9 cellular contexts compared by ENCODE assay signal in genomic region chr14:54686219-54686870, GRCh38.
DNase-seq lines count a peak whose midpoint lies in the region; ATAC-seq, FAIRE-seq and TF ChIP-seq lines count a peak whose summit lies in the region.
"Had no signal": no experiment of that assay in that cellular context is flagged by ENCODE, and none has a peak within 500 bp of the region (broad histone marks: within the 10 kb centered on the region; RNA-seq: fewer than 3 reads in every experiment).

No MANE protein-coding gene starts in this region.

- DNase-seq in IMR-90: peak; percentile 91
- DNase-seq in H1 (ENCODE audit: low read depth in 1 of 2, low spot score in 2 of 2): no peak
- peak; percentile 82 for DNase-seq in mesenchymal stem cell
- peak; percentile 50 to 71 for DNase-seq in tibial nerve (ENCODE audit: low spot score in 2 of 2)
- DNase-seq in NCI-H187 treated with DMSO at 0.1 percent for 48 hours (lab: John Stamatoyannopoulos, UW): no peak
- DNase-seq in activated gamma-delta T cell treated with Interleukin-2 at 50 U/mL for 16 hours: no peak
- DNase-seq: NCI-H1694 had no signal

- peaks cover 56% of the 10 kb centered on the region for H3K9me1 ChIP-seq in IMR-90 (ENCODE audit: insufficient read depth, low read length)

- FAIRE-seq in H1 (lab: Jason Lieb, UNC): no peak

- H3K56ac ChIP-seq in IMR-90 (ENCODE audit: extremely low read depth, insufficient read depth, low read length): no peak overlapping the region; the same call in 1 of the 2 replicates
- no peak overlapping the region for H3K56ac ChIP-seq in H1 (replicated peaks; ENCODE audit: insufficient read length, low read depth, low read length)

- dilution Hi-C loops in IMR-90 (cut with HindIII; ENCODE audit: low sequenced_read_pairs, unreplicated experiment): no loop called here

- H2BK5ac ChIP-seq in IMR-90 (ENCODE audit: low read depth, low read length, poor library complexity, severe bottlenecking) (peak overlapping the region; percentile 91), H1 (ENCODE audit: low read depth, low read length) (no peak overlapping the region), mesenchymal stem cell (ENCODE audit: low read depth, low read length, poor library complexity, severe bottlenecking) (no peak overlapping the region)

- H3K9ac ChIP-seq in IMR-90 (ENCODE audit: low read depth, low read length) (peak overlapping the region; percentile 16; the same call in 1 of the 2 replicates), H1 (replicated peaks in 1 of 4; ENCODE audit: extremely low read depth in 1 of 4, low read depth in 3 of 4, low read length in 3 of 4) (no peak overlapping the region), mesenchymal stem cell (ENCODE audit: low read length) (peak overlapping the region; percentile 91)

- peaks cover 70 to 98% of the 10 kb centered on the region in 2 experiments for H3K79me1 ChIP-seq in IMR-90 (ENCODE audit: low read depth in 1 of 2, low read length in 2 of 2)
- H3K79me1 ChIP-seq in H1 (ENCODE audit: low read depth, low read length): no peaks in the 10 kb centered on the region; the same call in 1 of the 2 replicates
- peaks cover 31% of the 10 kb centered on the region for H3K79me1 ChIP-seq in mesenchymal stem cell (replicated peaks; ENCODE audit: low read length, poor library complexity, severe bottlenecking)

- peak overlapping the region; percentile 79 for H2AK9ac ChIP-seq in IMR-90 (replicated peaks; ENCODE audit: low read depth, low read length, poor library complexity)

- POLR2A ChIA-PET in IMR-90 (lab: Charles Lee; ENCODE audit: unreplicated experiment) (interaction anchor here (0.6 to 1.0 kb wide), 3 partner anchors 15 to 104 kb away, joined by 3 to 8 read pairs (median 4); no protein-coding TSS in a partner anchor), H1 (lab: Charles Lee; ENCODE audit: partially characterized antibody) (interaction anchor here (1.5 to 2.6 kb wide), 3 partner anchors 9 to 217 kb away, joined by 5 to 16 read pairs (median 6); partner anchors contain the start of genes GCH1 and SAMD4A)

- H3K14ac ChIP-seq in IMR-90 (replicated peaks; ENCODE audit: low read depth, low read length) (peak overlapping the region; percentile 90), H1 (ENCODE audit: insufficient read length) (no peak overlapping the region), mesenchymal stem cell (ENCODE audit: low read length in 2 of 2) (no peak overlapping the region)

- H3K18ac ChIP-seq in IMR-90 (ENCODE audit: low read depth, low read length) (peak overlapping the region; percentile 91), H1 (ENCODE audit: extremely low read depth, low read length) (no peak overlapping the region), mesenchymal stem cell (ENCODE audit: low read depth in 1 of 2, low read length in 2 of 2) (no peak overlapping the region)

- no peak overlapping the region for H3K4me3 ChIP-seq in IMR-90 (ENCODE audit: insufficient read depth, low read depth, low read length)
- H3K4me3 ChIP-seq in H1 (ENCODE audit: extremely low read depth in 1 of 4, insufficient read depth in 2 of 4, low read depth in 3 of 4, low read length in 4 of 4): no peak overlapping the region
- H3K4me3 ChIP-seq in mesenchymal stem cell (ENCODE audit: insufficient read depth in 1 of 2, low read depth in 1 of 2, low read length in 2 of 2): peak overlapping the region in 1 of 2 experiments; percentile 64
- no peak overlapping the region for H3K4me3 ChIP-seq in tibial nerve

- peak overlapping the region; percentile 72; the same call in 1 of the 2 replicates for H3K27ac ChIP-seq in IMR-90 (ENCODE audit: insufficient read depth, low read length)
- H3K27ac ChIP-seq in H1 (ENCODE audit: low read depth, low read length): no peak overlapping the region
- peak overlapping the region; percentile 63 for H3K27ac ChIP-seq in mesenchymal stem cell (ENCODE audit: low read length, poor library complexity, severe bottlenecking)
- H3K27ac ChIP-seq in tibial nerve: peak overlapping the region; percentile 77 to 92 (median 86)

- H3K4me1 ChIP-seq in IMR-90 (ENCODE audit: control insufficient read depth, insufficient read depth, low read length) (peaks cover 46% of the 10 kb centered on the region), H1 (replicated peaks in 1 of 4; ENCODE audit: control insufficient read depth in 3 of 4, insufficient read depth in 4 of 4, low read length in 3 of 4) (peaks cover 6 to 16% (median 9%) of the 10 kb centered on the region in 4 experiments), mesenchymal stem cell (ENCODE audit: control insufficient read depth, insufficient read depth, low read depth, low read length) (peaks cover 25% of the 10 kb centered on the region), tibial nerve (peaks cover 0 to 66% (median 25%) of the 10 kb centered on the region in 4 donors)

- H2AK5ac ChIP-seq in IMR-90 (ENCODE audit: low read depth, low read length) (peak overlapping the region; percentile 83), H1 (ENCODE audit: low read depth, low read length) (0 out of 2 replicates have a peak overlapping the region, but pooled peaks have one; percentile 1), mesenchymal stem cell (ENCODE audit: low read length, severe bottlenecking) (peak overlapping the region; percentile 57)

- ATAC-seq in IMR-90 (ENCODE audit: low read depth) (peak; percentile 25), HG03571 (IDR thresholded peaks at IDR 0.05; ENCODE audit: unreplicated experiment) (no peak), GM21515 (IDR thresholded peaks at IDR 0.05; ENCODE audit: unreplicated experiment) (no peak)

- peaks cover 0 to 6% of the 10 kb centered on the region in 2 experiments; a peak in 1 of 4 replicates for H3K79me2 ChIP-seq in H1 (ENCODE audit: control insufficient read depth in 1 of 2, insufficient read depth in 2 of 2, low read length in 2 of 2)

- intact Hi-C loops in IMR-90 (cut with micrococcal nuclease): loop anchor here (1.0 to 2.0 kb wide), 2 partner anchors 86 to 120 kb away; no protein-coding TSS in a partner anchor

- in situ Hi-C loops in IMR-90 (cut with MboI; ENCODE audit: low sequenced_read_pairs): loop anchor here (5.0 kb wide), 2 partner anchors 86 to 119 kb away; partner anchors contain the start of gene SAMD4A

- no TSS peak for BruUV-seq in IMR-90 (replicated peaks; lab: Mats Ljungman, UMichigan)

- H3K4ac ChIP-seq in IMR-90 (ENCODE audit: low read depth, low read length) (peak overlapping the region; percentile 93), H1 (replicated peaks; ENCODE audit: insufficient read length, low read depth, low read length) (no peak overlapping the region), mesenchymal stem cell (ENCODE audit: low read depth in 1 of 2, low read length in 2 of 2) (peak overlapping the region in 1 of 2 experiments; percentile 21)

- TF ChIP-seq CTCF in IMR-90 (conservative IDR thresholded peaks at IDR 0.05; ENCODE audit: low read depth, low read length): no peak
- no peak for TF ChIP-seq CTCF in H1 (IDR thresholded peaks at IDR 0.05; ENCODE audit: control extremely low read depth in 1 of 3, insufficient read depth in 1 of 3, low read depth in 1 of 3, low read length in 3 of 3)
- TF ChIP-seq CTCF in tibial nerve (IDR thresholded peaks at IDR 0.05): no peak

- H4K91ac ChIP-seq in IMR-90 (ENCODE audit: insufficient read depth, low read depth, low read length): peak overlapping the region; percentile 74
- H4K91ac ChIP-seq in H1 (replicated peaks; ENCODE audit: insufficient read length, low read length): no peak overlapping the region
- H4K91ac ChIP-seq in mesenchymal stem cell (ENCODE audit: low read length): peak overlapping the region; percentile 37

- H4K5ac ChIP-seq in IMR-90 (ENCODE audit: low read depth, low read length) (peak overlapping the region; percentile 71), H1 (ENCODE audit: insufficient read length, low read depth, low read length) (no peak overlapping the region)

- peak overlapping the region in 1 of 2 experiments; percentile 64; a peak in 2 of 4 replicates for H4K8ac ChIP-seq in IMR-90 (ENCODE audit: low read depth in 2 of 2, low read length in 2 of 2)
- no peak overlapping the region for H4K8ac ChIP-seq in H1 (ENCODE audit: extremely low read depth, insufficient read depth, low read length)
- H4K8ac ChIP-seq in mesenchymal stem cell (ENCODE audit: low read length): no peak overlapping the region

- CTCF ChIA-PET in IMR-90 (lab: Yijun Ruan, JAX) (interaction anchor here (0.6 to 1.3 kb wide), 4 partner anchors 12 to 88 kb away, joined by 3 to 6 read pairs (median 4); no protein-coding TSS in a partner anchor), H1 (lab: Charles Lee; ENCODE audit: partially characterized antibody) (interaction anchor here (0.6 to 7.2 kb wide), 16 partner anchors 11 to 320 kb away, joined by 3 to 53 read pairs (median 4); no protein-coding TSS in a partner anchor)

- peak overlapping the region; percentile 76 for H3K4me2 ChIP-seq in IMR-90 (ENCODE audit: low read depth, low read length)
- H3K4me2 ChIP-seq in H1 (ENCODE audit: insufficient read depth in 1 of 2, low read depth in 2 of 2, low read length in 2 of 2): no peak overlapping the region
- no peak overlapping the region for H3K4me2 ChIP-seq in mesenchymal stem cell (ENCODE audit: low read length, poor library complexity, severe bottlenecking)

- no peak for TF ChIP-seq EP300 in H1 (IDR thresholded peaks at IDR 0.05; ENCODE audit: borderline replicate concordance in 1 of 2, low read depth in 2 of 2, low read length in 2 of 2)
- peak; percentile 61 to 91 for TF ChIP-seq EP300 in tibial nerve (IDR thresholded peaks at IDR 0.05)

- WGBS in IMR-90 (ENCODE audit: extremely low coverage in 2 of 2, insufficient read length in 1 of 2), 2 experiments: 10% methylated on average over 2 of the region's 8 CpGs; no CpG with 5 or more reads in 1 of the 2 experiments
- 81% methylated on average over 8 of the region's 8 CpGs; no CpG with 5 or more reads in 1 of the 2 experiments for WGBS in H1 (ENCODE audit: extremely low coverage in 1 of 2, insufficient coverage in 1 of 2, insufficient read length in 1 of 2, insufficient replicate concordance in 2 of 2, low coverage in 1 of 2, low lambda C conversion rate in 2 of 2, missing lambda C conversion rate in 1 of 2), 2 experiments
- 81% methylated on average over 8 of the region's 8 CpGs for WGBS in mesenchymal stem cell
- 11 to 15% methylated on average over 8 of the region's 8 CpGs for WGBS in tibial nerve, 2 donors

- H3K23ac ChIP-seq in IMR-90 (ENCODE audit: low read depth, low read length): peak overlapping the region; percentile 83
- H3K23ac ChIP-seq in H1 (ENCODE audit: insufficient read length): no peak overlapping the region
- H3K23ac ChIP-seq in mesenchymal stem cell (ENCODE audit: low read length in 2 of 2): no peak overlapping the region

- TF ChIP-seq RAD21 in IMR-90 (IDR thresholded peaks at IDR 0.05; ENCODE audit: low read length) (peak; percentile 24; the same call in 1 of the 2 replicates), H1 (IDR thresholded peaks at IDR 0.05 in 1 of 2, conservative IDR thresholded peaks at IDR 0.05 in 1 of 2; ENCODE audit: low read depth in 2 of 2, low read length in 2 of 2) (no peak)

- H2AFZ ChIP-seq in IMR-90 (replicated peaks; ENCODE audit: low read length, poor library complexity) (no peak overlapping the region), H1 (ENCODE audit: low read length) (no peak overlapping the region), mesenchymal stem cell (ENCODE audit: low read depth, low read length) (no peak overlapping the region)

- H3K27me3 ChIP-seq in IMR-90 (ENCODE audit: control insufficient read depth, insufficient read depth, low read length) (no peaks in the 10 kb centered on the region), H1 (replicated peaks in 1 of 4; ENCODE audit: control insufficient read depth in 3 of 4, extremely low read depth in 1 of 4, insufficient read depth in 3 of 4, low read length in 3 of 4) (no peaks in the 10 kb centered on the region), mesenchymal stem cell (ENCODE audit: control insufficient read depth in 1 of 2, insufficient read depth in 1 of 2, low read length in 2 of 2) (no peaks in the 10 kb centered on the region), tibial nerve (no peaks in the 10 kb centered on the region)

- peak overlapping the region; percentile 61; the same call in 2 of the 3 replicates for H2BK15ac ChIP-seq in IMR-90 (ENCODE audit: low read depth, low read length)
- no peak overlapping the region for H2BK15ac ChIP-seq in H1 (ENCODE audit: low read length)
- no peak overlapping the region for H2BK15ac ChIP-seq in mesenchymal stem cell (ENCODE audit: low read depth, poor library complexity, severe bottlenecking)

- TF ChIP-seq POLR2A in IMR-90 (IDR thresholded peaks at IDR 0.05; ENCODE audit: low read depth, low read length) (no peak), H1 (IDR thresholded peaks at IDR 0.05; ENCODE audit: control extremely low read depth in 1 of 2, low read depth in 2 of 2, low read length in 2 of 2) (no peak), tibial nerve (IDR thresholded peaks at IDR 0.05) (no peak)

- no peaks in the 10 kb centered on the region for H3K9me3 ChIP-seq in IMR-90 (ENCODE audit: control insufficient read depth, insufficient read depth, low read length)
- no peaks in the 10 kb centered on the region for H3K9me3 ChIP-seq in H1 (ENCODE audit: insufficient read depth in 2 of 2, low read depth in 1 of 2, low read length in 1 of 2)
- no peaks in the 10 kb centered on the region for H3K9me3 ChIP-seq in mesenchymal stem cell (ENCODE audit: control insufficient read depth, low read length)
- no peaks in the 10 kb centered on the region for H3K9me3 ChIP-seq in tibial nerve

- no peaks in the 10 kb centered on the region; the same call in 1 of the 2 replicates for H3K36me3 ChIP-seq in IMR-90 (ENCODE audit: control insufficient read depth, insufficient read depth, low read length)
- H3K36me3 ChIP-seq in H1 (ENCODE audit: control insufficient read depth in 2 of 4, insufficient read depth in 4 of 4, low read length in 3 of 4): no peaks in the 10 kb centered on the region
- H3K36me3 ChIP-seq in mesenchymal stem cell (ENCODE audit: control insufficient read depth in 1 of 2, insufficient read depth in 2 of 2, low read depth in 1 of 2, low read length in 2 of 2): peaks cover 0 to 4% of the 10 kb centered on the region in 2 experiments
- H3K36me3 ChIP-seq in tibial nerve: no peaks in the 10 kb centered on the region

- H4K20me1 ChIP-seq in IMR-90 (ENCODE audit: insufficient read depth, low read length) (peaks cover 74% of the 10 kb centered on the region), H1 (replicated peaks in 1 of 2; ENCODE audit: control insufficient read depth in 1 of 2, insufficient read depth in 2 of 2, low read length in 2 of 2) (no peaks in the 10 kb centered on the region)

- H2BK120ac ChIP-seq in IMR-90 (ENCODE audit: low read depth, low read length) (peak overlapping the region; percentile 86), H1 (replicated peaks; ENCODE audit: low read depth, low read length) (no peak overlapping the region), mesenchymal stem cell (ENCODE audit: low read depth, low read length) (no peak overlapping the region)

- H2BK20ac ChIP-seq in IMR-90 (ENCODE audit: low read depth, low read length) (peak overlapping the region; percentile 83), H1 (ENCODE audit: low read length) (no peak overlapping the region)

- H3K23me2 ChIP-seq in H1 (ENCODE audit: low read depth, low read length): no peaks in the 10 kb centered on the region; the same call in 1 of the 2 replicates

- H2BK12ac ChIP-seq in H1 (ENCODE audit: low read depth, low read length) (no peak overlapping the region), mesenchymal stem cell (ENCODE audit: low read length in 2 of 2) (no peak overlapping the region)

Comparison
In these comparisons a context has a peak if more than half of its experiments do, and no peak if none do; other contexts are left out.
1. DNase-seq: peak in IMR-90 (single experiment), mesenchymal stem cell (single experiment) and tibial nerve (2 of 2); none in H1 (0 of 2), NCI-H187 treated with DMSO at 0.1 percent for 48 hours (single experiment) and activated gamma-delta T cell treated with Interleukin-2 at 50 U/mL for 16 hours (single experiment).
2. H2AK5ac ChIP-seq: peak in every context shown above with its lines; median percentile 83 in IMR-90; 57 in mesenchymal stem cell; 1 in H1.
3. H3K9ac ChIP-seq: peak in IMR-90 (single experiment) and mesenchymal stem cell (single experiment); none in H1 (0 of 4).